ENCODE assay signal across 9 cellular contexts in genomic region chr6:43120938-43121913, GRCh38. TPM values are rescaled to one million over a fixed set of nuclear protein-coding genes. Genes with fewer than 3 reads are reported as not detected.
DNase-seq lines count a peak whose midpoint lies in the region; ATAC-seq and TF ChIP-seq lines count a peak whose summit lies in the region.
"Had no signal": no experiment of that assay in that cellular context is flagged by ENCODE, and none has a peak within 500 bp of the region (broad histone marks: within the 10 kb centered on the region; RNA-seq: fewer than 3 reads in every experiment).

No MANE protein-coding gene starts in this region.

- TF ChIP-seq CTCF in foreskin fibroblast (IDR thresholded peaks at IDR 0.05; ENCODE audit: low read depth, low read length), result no peak
- TF ChIP-seq CTCF in progenitor cell of endocrine pancreas (IDR thresholded peaks at IDR 0.05; ENCODE audit: unreplicated experiment), result no peak
- no peak for TF ChIP-seq CTCF in natural killer cell (IDR thresholded peaks at IDR 0.05)

- no peak for ATAC-seq in HG02571 (IDR thresholded peaks at IDR 0.05; ENCODE audit: unreplicated experiment)
- ATAC-seq in natural killer cell, result no peak

- H3K27ac Mint-ChIP-seq in progenitor cell of endocrine pancreas, result peak overlapping the region; percentile 29
- no peak overlapping the region for H3K27ac Mint-ChIP-seq in natural killer cell
- H3K27ac Mint-ChIP-seq: IgD-negative memory B cell had no signal

- DNase-seq in EH (ENCODE audit: low read depth) (peak; percentile 99), SJCRH30 (peak; percentile 84 to 85), foreskin fibroblast (peak; percentile 99), progenitor cell of endocrine pancreas (ENCODE audit: low spot score, unreplicated experiment) (no peak), natural killer cell (no peak)
- no peak for DNase-seq in activated CD4-positive, CD25-positive, alpha-beta regulatory T cell (lab: John Stamatoyannopoulos, UW)
- DNase-seq in activated CD4-positive, alpha-beta T cell treated with anti-CD3 and anti-CD28 coated beads for 48 hours, result no peak

- no peak overlapping the region for H3K4me3 Mint-ChIP-seq in progenitor cell of endocrine pancreas (ENCODE audit: low read depth)
- H3K4me3 Mint-ChIP-seq in natural killer cell, result no peak overlapping the region
- H3K4me3 Mint-ChIP-seq: IgD-negative memory B cell had no signal

- no peaks in the 10 kb centered on the region for H3K27me3 ChIP-seq in SJCRH30

- H3K27ac ChIP-seq in SJCRH30, result peak overlapping the region; percentile 79

- H3K4me3 ChIP-seq in SJCRH30 (peak overlapping the region; percentile 9; the same call in 1 of the 2 replicates), foreskin fibroblast (ENCODE audit: low read depth in 1 of 2, low read length in 2 of 2) (peak overlapping the region in 1 of 2 donors; percentile 21)

- H3K4me1 Mint-ChIP-seq in progenitor cell of endocrine pancreas (ENCODE audit: low read depth) (peaks cover 4% of the 10 kb centered on the region), natural killer cell (no peaks in the 10 kb centered on the region)
- H3K4me1 Mint-ChIP-seq: IgD-negative memory B cell had no signal

- H3K9me3 Mint-ChIP-seq in progenitor cell of endocrine pancreas (ENCODE audit: low read depth) (no peaks in the 10 kb centered on the region), natural killer cell (no peaks in the 10 kb centered on the region)
- H3K9me3 Mint-ChIP-seq: IgD-negative memory B cell had no signal

- intact Hi-C loops in natural killer cell (cut with micrococcal nuclease), result no loop called here

- peaks cover 60% of the 10 kb centered on the region for H3K4me1 ChIP-seq in SJCRH30

- no peaks in the 10 kb centered on the region for H3K36me3 ChIP-seq in SJCRH30

- H3K9me3 ChIP-seq in SJCRH30 (replicated peaks), result no peaks in the 10 kb centered on the region

- H3K27me3 Mint-ChIP-seq in progenitor cell of endocrine pancreas, result no peaks in the 10 kb centered on the region
- no peaks in the 10 kb centered on the region for H3K27me3 Mint-ChIP-seq in natural killer cell (ENCODE audit: low read depth in 2 of 2)

- peaks cover 3% of the 10 kb centered on the region for H3K36me3 Mint-ChIP-seq in progenitor cell of endocrine pancreas (ENCODE audit: insufficient read depth)
- H3K36me3 Mint-ChIP-seq in natural killer cell, result no peaks in the 10 kb centered on the region
- H3K36me3 Mint-ChIP-seq: IgD-negative memory B cell had no signal

RNA-seq across cellular contexts. Expression of gene PTK7, which starts 45.1 kb away (rescaled TPM):
- total RNA-seq in SJCRH30 (2014; rRNA removed; shearing (Covaris generic)), result 84.2 and 88.3 TPM in 2 replicates
- total RNA-seq in progenitor cell of endocrine pancreas (141 and 142 TPM in 2 replicates), natural killer cell (1 to 10 TPM; 1.7 to 5.6 (median 2.8) TPM)

RNA-seq across cellular contexts. Expression of gene SRF, which starts 49.8 kb away (rescaled TPM):
- 23.5 and 25.8 TPM in 2 replicates for total RNA-seq in SJCRH30 (2014; rRNA removed; shearing (Covaris generic))
- total RNA-seq in progenitor cell of endocrine pancreas, result 29.1 and 30.3 TPM in 2 replicates
- 10 to 100 TPM; 31.6 to 33.0 (median 32.0) TPM for total RNA-seq in natural killer cell

Comparison
In these comparisons a context has a peak if more than half of its experiments do, and no peak if none do; other contexts are left out.
1. DNase-seq: peak in EH (single experiment), SJCRH30 (2 of 2) and foreskin fibroblast (2 of 2); none in progenitor cell of endocrine pancreas (single experiment), activated CD4-positive, CD25-positive, alpha-beta regulatory T cell (0 of 4), activated CD4-positive, alpha-beta T cell treated with anti-CD3 and anti-CD28 coated beads for 48 hours (single experiment) and natural killer cell (single experiment).
2. RNA of gene PTK7, which starts 45.1 kb away (total RNA-seq): 141 to 142 TPM in progenitor cell of endocrine pancreas and 84.2 to 88.3 TPM in SJCRH30; 1.7 to 5.6 TPM in natural killer cell; every median in the first group is over 10 times any median in the second.